In the genomic region with DNA sequence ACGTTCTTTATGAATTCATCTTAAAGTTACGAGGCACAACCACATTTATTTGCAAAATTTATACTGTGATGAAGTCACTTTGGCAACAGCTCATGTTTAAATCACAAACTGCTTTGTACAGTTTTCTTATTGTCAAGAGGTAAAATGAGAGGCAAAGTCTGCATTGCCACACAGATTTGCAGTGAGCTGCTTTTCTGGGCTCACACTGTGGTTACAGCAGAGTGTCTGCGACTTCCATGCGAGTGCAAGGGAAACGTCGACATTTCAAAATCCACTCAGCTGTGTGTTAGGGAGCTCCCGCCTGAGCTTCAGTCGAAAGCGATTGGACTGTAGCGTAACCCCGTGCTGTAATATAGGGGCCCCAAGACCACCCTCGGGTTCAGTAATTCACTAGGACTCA, we compare ENCODE assay signal across 29 cellular contexts. TPM values are rescaled to one million over a fixed set of nuclear protein-coding genes. Genes with fewer than 3 reads are reported as not detected.
"Had no signal": no experiment of that assay in that cellular context is flagged by ENCODE, and none has a peak within 500 bp of the region (broad histone marks: within the 10 kb centered on the region; RNA-seq: fewer than 3 reads in every experiment).

No MANE protein-coding gene starts in this region.

- H3K27me3 ChIP-seq: adrenal gland, body of pancreas, breast epithelium, MG63 had no signal

- H3K36me3 ChIP-seq: adrenal gland, breast epithelium had no signal

- H3K4me3 Mint-ChIP-seq: activated CD4-positive, alpha-beta T cell treated with anti-CD3 and anti-CD28 coated beads, Interleukin-2, amount 10 ng/mL, durations not matched to agents 24 days and 14 days; activated CD8-positive, alpha-beta T cell treated with anti-CD3 and anti-CD28 coated beads for 36 hours; activated naive CD4-positive, alpha-beta T cell treated with anti-CD3 and anti-CD28 coated beads for 36 hours; activated T-cell treated with anti-CD3 and anti-CD28 coated beads, Interleukin-2, amount 50 U/mL, for 24 hours had no signal

- H3K9me3 Mint-ChIP-seq: activated CD4-positive, alpha-beta T cell treated with anti-CD3 and anti-CD28 coated beads, Interleukin-2, amount 10 ng/mL, durations not matched to agents 24 days and 14 days; activated CD8-positive, alpha-beta T cell treated with anti-CD3 and anti-CD28 coated beads for 36 hours; activated naive CD4-positive, alpha-beta T cell treated with anti-CD3 and anti-CD28 coated beads for 36 hours; activated naive CD4-positive, alpha-beta T cell treated with anti-CD3 and anti-CD28 coated beads, Interleukin-2, amount 50 U/mL, for 72 hours; activated T-cell treated with anti-CD3 and anti-CD28 coated beads, Interleukin-2, amount 50 U/mL, for 24 hours; activated T-helper 2 cell treated with anti-CD3 and anti-CD28 coated beads, Interferon-gamma antibody, Interleukin-2, Interleukin-4, amounts not matched to agents 10 μg/mL and 5 μg/mL and 100 μg/mL, durations not matched to agents 14 hours and 24 hours and 36 hours had no signal

- H3K9me3 ChIP-seq: adrenal gland, body of pancreas, breast epithelium had no signal

- H3K4me3 ChIP-seq: adrenal gland, body of pancreas, breast epithelium, MG63, PC-9 had no signal

- DNase-seq: activated CD4-positive, alpha-beta T cell treated with anti-CD3 and anti-CD28 coated beads, Interleukin-2, amount 10 ng/mL, durations not matched to agents 24 days and 14 days; activated CD4-positive, alpha-beta T cell treated with anti-CD3 and anti-CD28 coated beads, Interleukin-2, amount 50 U/mL, for 4 hours; activated CD8-positive, alpha-beta T cell treated with anti-CD3 and anti-CD28 coated beads for 36 hours; activated gamma-delta T cell treated with Interleukin-2 at 50 U/mL for 16 hours; activated naive CD4-positive, alpha-beta T cell treated with anti-CD3 and anti-CD28 coated beads for 36 hours; activated T-cell treated with anti-CD3 and anti-CD28 coated beads, Interleukin-2, amount 50 U/mL, for 24 hours; adrenal gland; body of pancreas; caudate nucleus; cerebellar nuclear complex; Kasumi-1; KG1; MG63; MV-4-11; NCI-H1092; NCI-H1436 treated with DMSO at 0.1 percent for 48 hours; NCI-H1694 treated with DMSO at 0.1 percent for 48 hours; NCI-H2029; NCI-H345; NCI-H524 treated with DMSO at 0.1 percent for 48 hours; NCI-H748 treated with DMSO at 0.1 percent for 48 hours; NK-92 treated with Interleukin-12 subunit alpha and Interleukin-12 subunit beta, amount 100 ng/mL, for 24 hours; PC-9; Right ventricle myocardium superior; T1000; WERI-Rb-1 had no signal

- H3K27ac Mint-ChIP-seq: activated CD4-positive, alpha-beta T cell treated with anti-CD3 and anti-CD28 coated beads, Interleukin-2, amount 10 ng/mL, durations not matched to agents 24 days and 14 days; activated CD8-positive, alpha-beta T cell treated with anti-CD3 and anti-CD28 coated beads for 36 hours; activated naive CD4-positive, alpha-beta T cell treated with anti-CD3 and anti-CD28 coated beads for 36 hours; activated T-cell treated with anti-CD3 and anti-CD28 coated beads, Interleukin-2, amount 50 U/mL, for 24 hours; activated T-helper 2 cell treated with anti-CD3 and anti-CD28 coated beads, Interferon-gamma antibody, Interleukin-2, Interleukin-4, amounts not matched to agents 10 μg/mL and 5 μg/mL and 100 μg/mL, durations not matched to agents 14 hours and 24 hours and 36 hours had no signal

- H3K27me3 Mint-ChIP-seq: activated CD4-positive, alpha-beta T cell treated with anti-CD3 and anti-CD28 coated beads, Interleukin-2, amount 10 ng/mL, durations not matched to agents 24 days and 14 days; activated CD8-positive, alpha-beta T cell treated with anti-CD3 and anti-CD28 coated beads for 36 hours; activated T-cell treated with anti-CD3 and anti-CD28 coated beads, Interleukin-2, amount 50 U/mL, for 24 hours had no signal

- H3K4me2 ChIP-seq: PC-9 had no signal

- H2AFZ ChIP-seq: PC-9 had no signal

- H3K27ac ChIP-seq: adrenal gland, body of pancreas, breast epithelium, PC-9, WERI-Rb-1 had no signal

RNA-seq across cellular contexts. Expression of a gene that starts 42.0 kb away (rescaled TPM):
- total RNA-seq: activated naive CD4-positive, alpha-beta T cell treated with anti-CD3 and anti-CD28 coated beads for 36 hours had no signal
